Comparison of ENCODE assay signal across 9 cellular contexts in genomic region chr16:11585460-11586374, GRCh38. TPM values are rescaled to one million over a fixed set of nuclear protein-coding genes. Genes with fewer than 3 reads are reported as not detected.
A peak's percentile ranks its signal among the peaks of the same experiment; 100 is the strongest.
DNase-seq lines count a peak whose midpoint lies in the region; ATAC-seq, FAIRE-seq and TF ChIP-seq lines count a peak whose summit lies in the region.
"Had no signal": no experiment of that assay in that cellular context is flagged by ENCODE, and none has a peak within 500 bp of the region (broad histone marks: within the 10 kb centered on the region; RNA-seq: fewer than 3 reads in every experiment).

No MANE protein-coding gene starts in this region.

- H3F3A ChIP-seq in SK-N-SH (replicated peaks; ENCODE audit: insufficient read depth) = peaks cover 4% of the 10 kb centered on the region

- ATAC-seq in SK-N-SH treated with all-trans-retinoic acid at 6 μM for 48 hours (no peak), HG03521 (IDR thresholded peaks at IDR 0.05; ENCODE audit: unreplicated experiment) (no peak), GM21786 (IDR thresholded peaks at IDR 0.05; ENCODE audit: unreplicated experiment) (no peak)

- CTCF ChIA-PET in SK-N-SH (lab: Yijun Ruan, JAX) = interaction anchor here (1.1 to 2.3 kb wide), 3 partner anchors 55 to 189 kb away, joined by 3 to 13 read pairs (median 7); no protein-coding TSS in a partner anchor

- H3K27ac ChIP-seq in SK-N-SH (ENCODE audit: low read depth in 2 of 2, low read length in 1 of 2) (peak overlapping the region in 1 of 2 experiments; percentile 95; a peak in 2 of 4 replicates), keratinocyte (ENCODE audit: control insufficient read depth, insufficient read depth, low read length) (peak overlapping the region; percentile 60)

- DNase-seq in SK-N-SH (peak; percentile 61), NOMO-1 (lab: John Stamatoyannopoulos, UW; ENCODE audit: unreplicated experiment in 2 of 2) (peak; percentile 37), astrocyte of the cerebellum (ENCODE audit: low read depth) (no peak), keratinocyte (ENCODE audit: low read depth, low spot score) (no peak)
- DNase-seq in stimulated activated CD4-positive, alpha-beta T cell treated with anti-CD3 and anti-CD28 coated beads, Interleukin-4, amount 100 ng/mL, for 24 hours = peak; percentile 28

- TF ChIP-seq EP300 in SK-N-SH (IDR thresholded peaks at IDR 0.05; ENCODE audit: borderline replicate concordance in 1 of 2, low read depth in 1 of 2, low read length in 1 of 2) = no peak

- H4K20me1 ChIP-seq in SK-N-SH (ENCODE audit: insufficient read depth) = no peaks in the 10 kb centered on the region
- peaks cover 5% of the 10 kb centered on the region for H4K20me1 ChIP-seq in keratinocyte (ENCODE audit: control insufficient read depth, extremely low read depth, insufficient read depth, low read length)

- no peak for FAIRE-seq in keratinocyte (lab: Jason Lieb, UNC)
- FAIRE-seq: G401.6 had no signal

- peak overlapping the region; percentile 98 for H3K4me2 ChIP-seq in SK-N-SH
- peak overlapping the region; percentile 89 for H3K4me2 ChIP-seq in keratinocyte (ENCODE audit: control insufficient read depth, extremely low read depth, insufficient read depth, low read depth, low read length)

- in situ Hi-C loops in astrocyte of the cerebellum (cut with HindIII; ENCODE audit: low sequenced_read_pairs) = no loop called here

- H3K9me2 ChIP-seq in SK-N-SH = no peaks in the 10 kb centered on the region

- H3K36me3 ChIP-seq in SK-N-SH (replicated peaks in 1 of 2; ENCODE audit: control insufficient read depth in 1 of 2, insufficient read depth in 2 of 2, low read length in 1 of 2) (no peaks in the 10 kb centered on the region), keratinocyte (ENCODE audit: control insufficient read depth in 2 of 2, extremely low read depth in 1 of 2, insufficient read depth in 2 of 2, low read length in 2 of 2) (peaks cover 0 to 2% of the 10 kb centered on the region in 2 experiments)

- no peak for TF ChIP-seq RAD21 in SK-N-SH (IDR thresholded peaks at IDR 0.05; ENCODE audit: low read length)

- POLR2A ChIA-PET in SK-N-SH (lab: Yijun Ruan, JAX) = interaction anchor here (0.6 to 1.6 kb wide), 4 partner anchors 13 to 211 kb away, joined by 3 to 4 read pairs (median 4); partner anchors contain the start of gene ZC3H7A

- H3K9me3 ChIP-seq in SK-N-SH (no peaks in the 10 kb centered on the region), keratinocyte (ENCODE audit: control insufficient read depth, low read depth, low read length) (no peaks in the 10 kb centered on the region)

- TF ChIP-seq CTCF in SK-N-SH (IDR thresholded peaks at IDR 0.05) (no peak), astrocyte of the cerebellum (IDR thresholded peaks at IDR 0.05; ENCODE audit: low read depth, low read length, missing control alignments) (no peak), keratinocyte (optimal IDR thresholded peaks at IDR 0.05 in 1 of 3, IDR thresholded peaks at IDR 0.05 in 1 of 3, conservative IDR thresholded peaks at IDR 0.05 in 1 of 3; ENCODE audit: extremely low read depth in 1 of 3, insufficient read depth in 2 of 3, low read length in 3 of 3) (no peak)

- H3K79me2 ChIP-seq in SK-N-SH (ENCODE audit: insufficient read depth) (peaks cover 60% of the 10 kb centered on the region; the same call in 1 of the 2 replicates), keratinocyte (ENCODE audit: control insufficient read depth, insufficient read depth, low read length) (peaks cover 64% of the 10 kb centered on the region)

- H2AFZ ChIP-seq in SK-N-SH (ENCODE audit: low read depth) (peak overlapping the region; percentile 99), keratinocyte (ENCODE audit: control insufficient read depth, low read length) (no peak overlapping the region)

- dilution Hi-C loops in keratinocyte (cut with MboI; ENCODE audit: extremely low pct_ligation_motif_present, low sequenced_read_pairs) = no loop called here

- WGBS in SK-N-SH (ENCODE audit: low lambda C conversion rate) = 51% methylated on average over 7 of the region's 28 CpGs

- peaks cover 2% of the 10 kb centered on the region for H3K9me1 ChIP-seq in keratinocyte (ENCODE audit: control insufficient read depth, extremely low read depth, insufficient read depth, low read length)

- no peaks in the 10 kb centered on the region for H3K27me3 ChIP-seq in SK-N-SH (ENCODE audit: insufficient read depth)
- H3K27me3 ChIP-seq in keratinocyte (ENCODE audit: control insufficient read depth, extremely low read depth, insufficient read depth, low read length) = no peaks in the 10 kb centered on the region

- H3K4me1 ChIP-seq in SK-N-SH (ENCODE audit: control insufficient read depth in 1 of 2, insufficient read depth in 2 of 2, low read depth in 1 of 2, low read length in 1 of 2) (peaks cover 0 to 19% of the 10 kb centered on the region in 2 experiments; a peak in 1 of 4 replicates), keratinocyte (ENCODE audit: control insufficient read depth, extremely low read depth, insufficient read depth, low read length) (peaks cover 28% of the 10 kb centered on the region)

- peak overlapping the region; percentile 69 to 93 for H3K4me3 ChIP-seq in SK-N-SH (ENCODE audit: low read depth in 2 of 2, low read length in 1 of 2)
- peak overlapping the region; percentile 54 for H3K4me3 ChIP-seq in astrocyte of the cerebellum (ENCODE audit: low read depth, low read length)
- H3K4me3 ChIP-seq in keratinocyte (ENCODE audit: control insufficient read depth in 2 of 3, extremely low read depth in 1 of 3, insufficient read depth in 2 of 3, low read depth in 1 of 3, low read length in 3 of 3) = peak overlapping the region; percentile 78 to 90 (median 79)

- H3K9ac ChIP-seq in SK-N-SH (peak overlapping the region; percentile 85), keratinocyte (ENCODE audit: control insufficient read depth, extremely low read depth, insufficient read depth, low read length) (peak overlapping the region; percentile 86)

TF ChIP-seq in SK-N-SH, 30 proteins besides CTCF, POLR2A, EP300 and RAD21 (continues in another document):
- TF ChIP-seq REST (IDR thresholded peaks at IDR 0.05; ENCODE audit: low read depth, low read length) (no peak), GATA2 (CRISPR knock-in tag; IDR thresholded peaks at IDR 0.05) (no peak)

TF ChIP-seq in SK-N-SH treated with all-trans-retinoic acid at 6 μM for 48 hours, 23 proteins besides CTCF, POLR2A, EP300 and RAD21 (continues in another document):
- TF ChIP-seq PPARA (CRISPR knock-in tag; IDR thresholded peaks at IDR 0.05; ENCODE audit: borderline replicate concordance) (no peak), CSRNP3 (CRISPR knock-in tag; IDR thresholded peaks at IDR 0.05) (no peak), GLIS3 (CRISPR knock-in tag; IDR thresholded peaks at IDR 0.05) (no peak), CREB5 (CRISPR knock-in tag; IDR thresholded peaks at IDR 0.05; ENCODE audit: low read depth) (no peak), TOX (CRISPR knock-in tag; IDR thresholded peaks at IDR 0.05; ENCODE audit: borderline replicate concordance) (no peak), SNAI2 (CRISPR knock-in tag; IDR thresholded peaks at IDR 0.05) (no peak), ZFP30 (CRISPR knock-in tag; IDR thresholded peaks at IDR 0.05) (no peak), OSR1 (CRISPR knock-in tag; IDR thresholded peaks at IDR 0.05) (no peak)

RNA-seq across cellular contexts. Expression of gene LITAF, which starts 1.0 kb away (rescaled TPM):
- polyA plus RNA-seq in SK-N-SH (2012; rRNA removed) = 26.6 and 45.7 TPM in 2 replicates
- 30.2 and 34.1 TPM in 2 replicates for polyA plus RNA-seq in SK-N-SH (2012; cell fraction: cytosol; rRNA removed)
- 12.8 and 22.5 TPM in 2 replicates for polyA plus RNA-seq in SK-N-SH (2012; cell fraction: nucleus; rRNA removed)
- polyA plus RNA-seq in keratinocyte = 56.8 to 145 TPM (median 85.4 TPM) in 3 replicates
- 40.8 TPM for polyA plus RNA-seq in keratinocyte (2011; ENCODE audit: low read depth)
- polyA plus RNA-seq in keratinocyte (2011; cell fraction: cytosol; rRNA removed) = 145 and 178 TPM in 2 replicates
- 81.8 and 90.5 TPM in 2 replicates for polyA plus RNA-seq in keratinocyte (2011; cell fraction: nucleus; rRNA removed)
- 118 and 158 TPM in 2 replicates for polyA plus RNA-seq in keratinocyte (2012; ENCODE audit: low replicate concordance)
- 98.1 to 234 TPM (median 126 TPM) in 3 replicates for polyA minus RNA-seq in keratinocyte
- 127 TPM for polyA minus RNA-seq in keratinocyte (2011; cell fraction: cytosol; rRNA and poly(A)+ RNA removed)
- polyA minus RNA-seq in keratinocyte (2011; cell fraction: nucleus; rRNA and poly(A)+ RNA removed) = 34.0 and 41.3 TPM in 2 replicates

Comparison
In these comparisons a context has a peak if more than half of its experiments do, and no peak if none do; other contexts are left out.
1. DNase-seq: peak in SK-N-SH (single experiment), NOMO-1 (2 of 2) and stimulated activated CD4-positive, alpha-beta T cell treated with anti-CD3 and anti-CD28 coated beads, Interleukin-4, amount 100 ng/mL, for 24 hours (single experiment); none in astrocyte of the cerebellum (single experiment) and keratinocyte (single experiment).
2. Peak in every context shown above with its lines, with median percentiles within 50 percentile points of each other: H3K4me3 ChIP-seq.